14 cellular contexts compared by ENCODE assay signal in the genomic region with DNA sequence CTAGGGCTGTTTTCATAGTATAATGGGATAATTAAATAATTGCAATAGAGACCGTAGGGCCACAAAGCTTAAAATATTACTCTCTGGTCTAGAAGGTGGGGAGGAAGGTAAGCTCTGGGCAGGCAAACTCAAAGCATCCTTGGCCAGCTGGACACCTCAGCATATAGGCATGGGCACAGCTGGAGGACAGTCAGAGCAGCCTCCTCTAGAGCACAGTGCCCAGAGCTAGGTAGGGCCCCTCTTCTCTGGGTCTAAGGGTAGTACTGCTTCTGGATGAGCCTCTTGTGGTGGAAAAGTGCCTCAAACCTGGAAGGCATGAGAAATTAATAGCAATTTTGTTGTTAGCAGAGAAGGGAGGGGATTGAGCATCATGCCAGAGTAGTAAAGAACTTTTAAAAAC.
DNase-seq lines count a peak whose midpoint lies in the region; ATAC-seq and TF ChIP-seq lines count a peak whose summit lies in the region.
"Had no signal": no experiment of that assay in that cellular context is flagged by ENCODE, and none has a peak within 500 bp of the region (broad histone marks: within the 10 kb centered on the region; RNA-seq: fewer than 3 reads in every experiment).

No MANE protein-coding gene starts in this region.

- H3K4me3 ChIP-seq in IMR-90 (ENCODE audit: insufficient read depth, low read depth, low read length): no peak overlapping the region
- no peak overlapping the region for H3K4me3 ChIP-seq in trophoblast cell (ENCODE audit: low read depth, low read length)

- H4K8ac ChIP-seq in IMR-90 (ENCODE audit: low read depth in 2 of 2, low read length in 2 of 2) (no peak overlapping the region), trophoblast cell (ENCODE audit: low read depth, low read length) (no peak overlapping the region)

- peaks cover 2% of the 10 kb centered on the region; the same call in 1 of the 2 replicates for H3K27me3 ChIP-seq in IMR-90 (ENCODE audit: control insufficient read depth, insufficient read depth, low read length)
- no peaks in the 10 kb centered on the region for H3K27me3 ChIP-seq in trophoblast cell (ENCODE audit: insufficient read depth, low read length)
- H3K27me3 ChIP-seq: BE2C had no signal

- no peak overlapping the region for H4K12ac ChIP-seq in trophoblast cell (ENCODE audit: low read depth, low read length)

- dilution Hi-C loops in IMR-90 (cut with HindIII; ENCODE audit: low sequenced_read_pairs, unreplicated experiment): no loop called here

- H3K79me1 ChIP-seq in IMR-90 (ENCODE audit: low read depth in 1 of 2, low read length in 2 of 2) (no peaks in the 10 kb centered on the region), trophoblast cell (ENCODE audit: low read length) (peaks cover 2% of the 10 kb centered on the region)

- no peaks in the 10 kb centered on the region for H3K36me3 ChIP-seq in IMR-90 (ENCODE audit: control insufficient read depth, insufficient read depth, low read length)
- no peaks in the 10 kb centered on the region for H3K36me3 ChIP-seq in trophoblast cell (ENCODE audit: control insufficient read depth in 1 of 2, insufficient read depth in 2 of 2, low read length in 2 of 2)
- H3K36me3 ChIP-seq: BE2C had no signal

- H3K4ac ChIP-seq in IMR-90 (ENCODE audit: low read depth, low read length): no peak overlapping the region
- no peak overlapping the region for H3K4ac ChIP-seq in trophoblast cell (ENCODE audit: low read depth, low read length)

- no peak overlapping the region for H2AK9ac ChIP-seq in IMR-90 (replicated peaks; ENCODE audit: low read depth, low read length, poor library complexity)

- no peak overlapping the region for H4K91ac ChIP-seq in IMR-90 (ENCODE audit: insufficient read depth, low read depth, low read length)
- H4K91ac ChIP-seq in trophoblast cell (ENCODE audit: low read depth, low read length): no peak overlapping the region

- H4K20me1 ChIP-seq in IMR-90 (ENCODE audit: insufficient read depth, low read length): no peaks in the 10 kb centered on the region

- H3K9me1 ChIP-seq in IMR-90 (ENCODE audit: insufficient read depth, low read length): peaks cover 4% of the 10 kb centered on the region; the same call in 1 of the 2 replicates

- no peak for TF ChIP-seq RAD21 in IMR-90 (IDR thresholded peaks at IDR 0.05; ENCODE audit: low read length)

- H3K4me1 Mint-ChIP-seq in glutamatergic neuron (ENCODE audit: low read depth, unreplicated experiment): peaks cover 52% of the 10 kb centered on the region
- peaks cover 54% of the 10 kb centered on the region for H3K4me1 Mint-ChIP-seq in stimulated activated memory B cell treated with anti-CD40 and anti-IgM and Interleukin-4, amounts not matched to agents 10 μg/mL and 1 μg/mL and 100 μg/mL, for 72 hours
- H3K4me1 Mint-ChIP-seq in WTC11: peaks cover 48% of the 10 kb centered on the region
- H3K4me1 Mint-ChIP-seq: CD4-positive, alpha-beta memory T cell had no signal

- no peak overlapping the region for H3K23ac ChIP-seq in IMR-90 (ENCODE audit: low read depth, low read length)
- no peak overlapping the region for H3K23ac ChIP-seq in trophoblast cell (ENCODE audit: low read length)

- CTCF ChIA-PET in IMR-90 (lab: Yijun Ruan, JAX): no interaction called here
- CTCF ChIA-PET in WTC11 (lab: Charles Lee): no interaction called here

- H2BK5ac ChIP-seq in IMR-90 (ENCODE audit: low read depth, low read length, poor library complexity, severe bottlenecking): no peak overlapping the region
- no peak overlapping the region for H2BK5ac ChIP-seq in trophoblast cell (ENCODE audit: low read depth, low read length, poor library complexity)

- H3K9me3 ChIP-seq in IMR-90 (ENCODE audit: control insufficient read depth, insufficient read depth, low read length) (no peaks in the 10 kb centered on the region), trophoblast cell (ENCODE audit: insufficient read depth, low read depth, low read length) (no peaks in the 10 kb centered on the region)
- H3K9me3 ChIP-seq: BE2C had no signal

- H3K4me2 ChIP-seq in IMR-90 (ENCODE audit: low read depth, low read length) (no peak overlapping the region), trophoblast cell (ENCODE audit: low read length) (no peak overlapping the region)

- no peak overlapping the region for H3K27ac ChIP-seq in IMR-90 (ENCODE audit: insufficient read depth, low read length)
- H3K27ac ChIP-seq in trophoblast cell (ENCODE audit: low read depth, low read length): no peak overlapping the region
- H3K27ac ChIP-seq: C4-2B had no signal

- H2BK15ac ChIP-seq in IMR-90 (ENCODE audit: low read depth, low read length): no peak overlapping the region

- H3K4me1 ChIP-seq in IMR-90 (ENCODE audit: control insufficient read depth, insufficient read depth, low read length) (peaks cover 2% of the 10 kb centered on the region), trophoblast cell (ENCODE audit: control insufficient read depth in 1 of 2, insufficient read depth in 2 of 2, low read length in 2 of 2) (peaks cover 5 to 7% of the 10 kb centered on the region in 2 experiments)
- H3K4me1 ChIP-seq: BE2C had no signal

- no peak for DNase-seq in IMR-90
- peak; percentile 36 for DNase-seq in NCI-H69 (lab: John Stamatoyannopoulos, UW)
- DNase-seq in glutamatergic neuron: no peak
- DNase-seq in trophoblast cell: no peak
- DNase-seq in WTC11 (ENCODE audit: low spot score): no peak
- DNase-seq: BE2C; CD4-positive, alpha-beta memory T cell; DND-41; GDM1; HFFc6 had no signal

- H3K4me3 Mint-ChIP-seq in glutamatergic neuron (ENCODE audit: unreplicated experiment) (no peak overlapping the region), WTC11 (no peak overlapping the region)
- H3K4me3 Mint-ChIP-seq in stimulated activated memory B cell treated with anti-CD40 and anti-IgM and Interleukin-4, amounts not matched to agents 10 μg/mL and 1 μg/mL and 100 μg/mL, for 72 hours: no peak overlapping the region
- H3K4me3 Mint-ChIP-seq: CD4-positive, alpha-beta memory T cell; HFFc6 had no signal

- H3K27me3 Mint-ChIP-seq in glutamatergic neuron (ENCODE audit: unreplicated experiment) (peaks cover 15% of the 10 kb centered on the region), WTC11 (ENCODE audit: low read depth) (no peaks in the 10 kb centered on the region)
- H3K27me3 Mint-ChIP-seq in stimulated activated memory B cell treated with anti-CD40 and anti-IgM and Interleukin-4, amounts not matched to agents 10 μg/mL and 1 μg/mL and 100 μg/mL, for 72 hours: no peaks in the 10 kb centered on the region
- H3K27me3 Mint-ChIP-seq: CD4-positive, alpha-beta memory T cell; IgD-negative memory B cell had no signal

- H2BK20ac ChIP-seq in IMR-90 (ENCODE audit: low read depth, low read length): no peak overlapping the region

- H3K9ac ChIP-seq in IMR-90 (ENCODE audit: low read depth, low read length) (no peak overlapping the region), trophoblast cell (ENCODE audit: low read length) (no peak overlapping the region)

- TF ChIP-seq POLR2A in IMR-90 (IDR thresholded peaks at IDR 0.05; ENCODE audit: low read depth, low read length): no peak

- ATAC-seq in IMR-90 (ENCODE audit: low read depth) (0 out of 2 replicates have a peak, but pooled peaks have one; percentile 14), HG03442 (IDR thresholded peaks at IDR 0.05; ENCODE audit: unreplicated experiment) (no peak), WTC11 (no peak)
- ATAC-seq in stimulated activated memory B cell treated with anti-CD40 and anti-IgM and Interleukin-4, amounts not matched to agents 10 μg/mL and 1 μg/mL and 100 μg/mL, for 72 hours: no peak

- H4K5ac ChIP-seq in IMR-90 (ENCODE audit: low read depth, low read length): no peak overlapping the region

- H2AK5ac ChIP-seq in IMR-90 (ENCODE audit: low read depth, low read length) (no peak overlapping the region), trophoblast cell (ENCODE audit: low read length) (no peak overlapping the region)

- H3K56ac ChIP-seq in IMR-90 (ENCODE audit: extremely low read depth, insufficient read depth, low read length): no peak overlapping the region

- H3K9me3 Mint-ChIP-seq in glutamatergic neuron (ENCODE audit: unreplicated experiment): peaks cover 22% of the 10 kb centered on the region
- H3K9me3 Mint-ChIP-seq in stimulated activated memory B cell treated with anti-CD40 and anti-IgM and Interleukin-4, amounts not matched to agents 10 μg/mL and 1 μg/mL and 100 μg/mL, for 72 hours: no peaks in the 10 kb centered on the region
- H3K9me3 Mint-ChIP-seq in WTC11: peaks cover 5% of the 10 kb centered on the region
- H3K9me3 Mint-ChIP-seq: CD4-positive, alpha-beta memory T cell; HFFc6; IgD-negative memory B cell had no signal

- H2BK120ac ChIP-seq in IMR-90 (ENCODE audit: low read depth, low read length) (no peak overlapping the region), trophoblast cell (ENCODE audit: insufficient read depth, low read length, poor library complexity) (no peak overlapping the region)

- H3K18ac ChIP-seq in IMR-90 (ENCODE audit: low read depth, low read length): no peak overlapping the region
- no peak overlapping the region for H3K18ac ChIP-seq in trophoblast cell (ENCODE audit: low read length)

- intact Hi-C loops in IMR-90 (cut with micrococcal nuclease): no loop called here

- no peak overlapping the region for H2AFZ ChIP-seq in IMR-90 (replicated peaks; ENCODE audit: low read length, poor library complexity)
- H2AFZ ChIP-seq in trophoblast cell (ENCODE audit: insufficient read depth, low read length, poor library complexity): no peak overlapping the region

- no TSS peak for BruUV-seq in IMR-90 (replicated peaks; lab: Mats Ljungman, UMichigan)

- no peak for TF ChIP-seq CTCF in IMR-90 (conservative IDR thresholded peaks at IDR 0.05; ENCODE audit: low read depth, low read length)
- TF ChIP-seq CTCF in glutamatergic neuron (IDR thresholded peaks at IDR 0.05; ENCODE audit: partially characterized antibody, unreplicated experiment): no peak
- TF ChIP-seq CTCF in WTC11 (IDR thresholded peaks at IDR 0.05): no peak

- POLR2A ChIA-PET in IMR-90 (lab: Charles Lee; ENCODE audit: unreplicated experiment): no interaction called here
- POLR2A ChIA-PET in WTC11 (lab: Charles Lee): no interaction called here

- H2BK12ac ChIP-seq in trophoblast cell (ENCODE audit: low read length): no peak overlapping the region

- H3K79me2 ChIP-seq in trophoblast cell (ENCODE audit: control insufficient read depth, insufficient read depth, low read length, poor library complexity): no peaks in the 10 kb centered on the region

- no CpG with 5 or more reads among the region's 1 CpG for WGBS in IMR-90 (ENCODE audit: extremely low coverage in 2 of 2, insufficient read length in 1 of 2), 2 experiments
- WGBS in trophoblast cell (ENCODE audit: extremely low coverage, insufficient coverage, insufficient read length): no CpG with 5 or more reads among the region's 1 CpG

- in situ Hi-C loops in IMR-90 (cut with MboI; ENCODE audit: low sequenced_read_pairs): no loop called here

- H3K27ac Mint-ChIP-seq in glutamatergic neuron (ENCODE audit: unreplicated experiment): peak overlapping the region; percentile 98
- peak overlapping the region; percentile 75 for H3K27ac Mint-ChIP-seq in stimulated activated memory B cell treated with anti-CD40 and anti-IgM and Interleukin-4, amounts not matched to agents 10 μg/mL and 1 μg/mL and 100 μg/mL, for 72 hours
- H3K27ac Mint-ChIP-seq in WTC11: no peak overlapping the region
- H3K27ac Mint-ChIP-seq: HFFc6, IgD-negative memory B cell had no signal

- H3K36me3 Mint-ChIP-seq in glutamatergic neuron (ENCODE audit: unreplicated experiment) (no peaks in the 10 kb centered on the region), WTC11 (no peaks in the 10 kb centered on the region)
- H3K36me3 Mint-ChIP-seq in stimulated activated memory B cell treated with anti-CD40 and anti-IgM and Interleukin-4, amounts not matched to agents 10 μg/mL and 1 μg/mL and 100 μg/mL, for 72 hours: no peaks in the 10 kb centered on the region
- H3K36me3 Mint-ChIP-seq: CD4-positive, alpha-beta memory T cell; IgD-negative memory B cell had no signal

- H3K14ac ChIP-seq in IMR-90 (replicated peaks; ENCODE audit: low read depth, low read length): no peak overlapping the region
- no peak overlapping the region for H3K14ac ChIP-seq in trophoblast cell (ENCODE audit: low read length)
